In the genomic region with DNA sequence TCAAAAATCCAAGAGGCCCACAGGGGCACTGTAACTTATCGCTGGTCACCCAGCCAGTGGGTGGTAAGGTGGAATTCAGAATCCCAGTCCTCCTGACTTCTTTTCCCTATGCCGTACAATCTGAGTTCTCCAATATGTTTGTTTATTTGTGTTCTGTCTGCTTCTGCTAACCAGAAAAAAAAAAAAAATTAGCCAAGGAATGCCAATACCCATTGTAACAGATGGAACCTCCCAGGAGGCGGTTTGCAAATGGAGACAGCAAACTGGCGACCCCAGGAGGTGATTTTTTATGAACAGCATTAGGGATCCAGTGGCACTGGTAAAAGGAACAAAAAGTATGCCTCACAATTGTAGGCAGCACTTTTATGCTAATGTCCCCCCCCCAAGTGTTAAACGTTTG, we compare ENCODE assay signal across 24 cellular contexts.
A peak's percentile ranks its signal among the peaks of the same experiment; 100 is the strongest.
DNase-seq lines count a peak whose midpoint lies in the region; ATAC-seq, FAIRE-seq and TF ChIP-seq lines count a peak whose summit lies in the region.
"Had no signal": no experiment of that assay in that cellular context is flagged by ENCODE, and none has a peak within 500 bp of the region (broad histone marks: within the 10 kb centered on the region; RNA-seq: fewer than 3 reads in every experiment).

No MANE protein-coding gene starts in this region.

- no peak for FAIRE-seq in HepG2 (lab: Jason Lieb, UNC)

- H3K9me3 ChIP-seq in HepG2 (ENCODE audit: low read length) (no peaks in the 10 kb centered on the region), right lobe of liver (no peaks in the 10 kb centered on the region), endodermal cell (ENCODE audit: control insufficient read depth, low read length) (no peaks in the 10 kb centered on the region), upper lobe of left lung (no peaks in the 10 kb centered on the region)

- TF ChIP-seq POLR2A in HepG2 (IDR thresholded peaks at IDR 0.05; ENCODE audit: insufficient read depth in 1 of 2, low read depth in 2 of 2, low read length in 2 of 2) = no peak
- no peak for TF ChIP-seq POLR2A in right lobe of liver (IDR thresholded peaks at IDR 0.05)
- no peak for TF ChIP-seq POLR2A in upper lobe of left lung (IDR thresholded peaks at IDR 0.05)

- no peaks in the 10 kb centered on the region for H3K27me3 Mint-ChIP-seq in endodermal cell (ENCODE audit: insufficient read depth)
- H3K27me3 Mint-ChIP-seq: naive thymus-derived CD4-positive, alpha-beta T cell had no signal

- no peak overlapping the region for H3K27ac ChIP-seq in HepG2 (ENCODE audit: extremely low read length, insufficient read depth, low read length)
- H3K27ac ChIP-seq in right lobe of liver = no peak overlapping the region
- H3K27ac ChIP-seq in endodermal cell (ENCODE audit: low read depth, low read length) = no peak overlapping the region
- H3K27ac ChIP-seq in upper lobe of left lung = no peak overlapping the region
- H3K27ac ChIP-seq: C4-2B, KMS-11 had no signal

- no peak overlapping the region for H3K4me3 Mint-ChIP-seq in endodermal cell
- H3K4me3 Mint-ChIP-seq: activated naive CD8-positive, alpha-beta T cell treated with anti-CD3 and anti-CD28 coated beads, Interleukin-2, amount 10 ng/mL, durations not matched to agents 7 days and 5 days; naive thymus-derived CD4-positive, alpha-beta T cell had no signal

- DNase-seq in HepG2 (ENCODE audit: low spot score) = no peak
- DNase-seq in right lobe of liver = no peak
- peak; percentile 68 for DNase-seq in NCI-H69 (lab: John Stamatoyannopoulos, UW)
- peak; percentile 57 for DNase-seq in endodermal cell
- no peak for DNase-seq in DMS153 (lab: John Stamatoyannopoulos, UW)
- no peak for DNase-seq in upper lobe of left lung
- no peak for DNase-seq in stimulated activated CD4-positive, alpha-beta T cell treated with anti-CD3 and anti-CD28 coated beads, Interleukin-4, amount 100 ng/mL, for 4 hours
- DNase-seq: ACHN; activated CD4-positive, alpha-beta T cell treated with anti-CD3 and anti-CD28 coated beads, Interleukin-2, amount 50 U/mL, for 48 hours; activated CD4-positive, CD25-positive, alpha-beta regulatory T cell; activated CD8-positive, alpha-beta memory T cell treated with anti-CD3 and anti-CD28 coated beads, Interleukin-2, amount 50 U/mL, for 48 hours; activated naive CD8-positive, alpha-beta T cell treated with anti-CD3 and anti-CD28 coated beads, Interleukin-2, amount 10 ng/mL, durations not matched to agents 7 days and 5 days; effector CD8-positive, alpha-beta T cell; GDM1; mesendoderm; naive thymus-derived CD4-positive, alpha-beta T cell; NCI-H2029 treated with DMSO at 0.1 percent for 48 hours; NCI-H510A treated with DMSO at 0.1 percent for 48 hours; retina; T1000 had no signal

- CTCF ChIA-PET in HepG2 (lab: Yijun Ruan, JAX; ENCODE audit: low intra/inter-chr PET ratio, low total read pairs) = no interaction called here

- no peaks in the 10 kb centered on the region for H3K36me3 Mint-ChIP-seq in endodermal cell (ENCODE audit: low read depth)
- H3K36me3 Mint-ChIP-seq: activated naive CD8-positive, alpha-beta T cell treated with anti-CD3 and anti-CD28 coated beads, Interleukin-2, amount 10 ng/mL, durations not matched to agents 7 days and 5 days; naive thymus-derived CD4-positive, alpha-beta T cell had no signal

- no TSS peak for BruUV-seq in HepG2 (replicated peaks; lab: Mats Ljungman, UMichigan)

- H3K9ac ChIP-seq in HepG2 (ENCODE audit: insufficient read depth, low read depth, low read length) (no peak overlapping the region), endodermal cell (ENCODE audit: extremely low read depth, low read length, poor library complexity, severe bottlenecking) (no peak overlapping the region)
- H3K9ac ChIP-seq: KMS-11 had no signal

- TF ChIP-seq EP300 in HepG2 (IDR thresholded peaks at IDR 0.05; ENCODE audit: low read depth in 2 of 2, low read length in 2 of 2) (no peak), HepG2 (CRISPR knock-in tag; IDR thresholded peaks at IDR 0.05; ENCODE audit: borderline replicate concordance) (no peak), upper lobe of left lung (IDR thresholded peaks at IDR 0.05) (no peak)

- H3K79me2 ChIP-seq in HepG2 (ENCODE audit: insufficient read depth, low read length) = no peaks in the 10 kb centered on the region

- H3K27me3 ChIP-seq in HepG2 (ENCODE audit: control insufficient read depth in 1 of 2, insufficient read depth in 2 of 2, low read length in 2 of 2) (peaks cover 0 to 29% of the 10 kb centered on the region in 2 experiments; a peak in 2 of 5 replicates), right lobe of liver (no peaks in the 10 kb centered on the region), endodermal cell (ENCODE audit: control insufficient read depth, insufficient read depth, low read length, poor library complexity, severe bottlenecking) (no peaks in the 10 kb centered on the region), upper lobe of left lung (no peaks in the 10 kb centered on the region)

- H3K4me1 Mint-ChIP-seq in endodermal cell = peaks cover 9% of the 10 kb centered on the region
- H3K4me1 Mint-ChIP-seq: activated naive CD8-positive, alpha-beta T cell treated with anti-CD3 and anti-CD28 coated beads, Interleukin-2, amount 10 ng/mL, durations not matched to agents 7 days and 5 days; naive thymus-derived CD4-positive, alpha-beta T cell had no signal

- intact Hi-C loops in HepG2 (cut with micrococcal nuclease; ENCODE audit: unreplicated experiment) = no loop called here
- intact Hi-C loops in right lobe of liver (cut with DNase I) = no loop called here

- H3K4me2 ChIP-seq in HepG2 (ENCODE audit: low read depth, low read length) = no peak overlapping the region
- H3K4me2 ChIP-seq: KMS-11 had no signal

- TF ChIP-seq RAD21 in HepG2 (CRISPR knock-in tag; IDR thresholded peaks at IDR 0.05) = no peak

- ATAC-seq in HepG2 (no peak), right lobe of liver (no peak), upper lobe of left lung (ENCODE audit: low FRiP score in 2 of 2) (no peak), GM18498 (IDR thresholded peaks at IDR 0.05; ENCODE audit: unreplicated experiment) (no peak)
- ATAC-seq: naive thymus-derived CD4-positive, alpha-beta T cell had no signal

- H3K36me3 ChIP-seq in HepG2 (replicated peaks in 1 of 2; ENCODE audit: control insufficient read depth in 1 of 2, insufficient read depth in 2 of 2, low read length in 2 of 2) (no peaks in the 10 kb centered on the region), right lobe of liver (no peaks in the 10 kb centered on the region), endodermal cell (ENCODE audit: control insufficient read depth, insufficient read depth, low read length) (no peaks in the 10 kb centered on the region), upper lobe of left lung (no peaks in the 10 kb centered on the region)

- H3K4me1 ChIP-seq in HepG2 (ENCODE audit: insufficient read depth, low read length) (peaks cover 9% of the 10 kb centered on the region), right lobe of liver (no peaks in the 10 kb centered on the region), endodermal cell (ENCODE audit: control insufficient read depth, insufficient read depth, low read length) (no peaks in the 10 kb centered on the region), upper lobe of left lung (peaks cover 0 to 6% (median 0%) of the 10 kb centered on the region in 4 donors)

- 44% methylated on average over 5 of the region's 5 CpGs for WGBS in HepG2 (ENCODE audit: low lambda C conversion rate)
- WGBS in right lobe of liver (ENCODE audit: insufficient coverage, low coverage, low lambda C conversion rate, missing lambda C conversion rate) = 68% methylated on average over 5 of the region's 5 CpGs
- 70 to 100% methylated on average over 1 to 5 of the region's 5 CpGs for WGBS in endodermal cell (ENCODE audit: insufficient coverage in 1 of 2, insufficient read length in 1 of 2), 2 experiments
- 78 to 79% methylated on average over 5 of the region's 5 CpGs for WGBS in upper lobe of left lung, 2 donors

- no peaks in the 10 kb centered on the region for H4K20me1 ChIP-seq in HepG2 (ENCODE audit: insufficient read depth, low read length)

- TF ChIP-seq CTCF in HepG2 (CRISPR knock-in tag; IDR thresholded peaks at IDR 0.05) (no peak), right lobe of liver (IDR thresholded peaks at IDR 0.05) (no peak), endodermal cell (conservative IDR thresholded peaks at IDR 0.05) (peak; percentile 33), upper lobe of left lung (IDR thresholded peaks at IDR 0.05) (no peak)

- in situ Hi-C loops in HepG2 (cut with HindIII; ENCODE audit: extremely low pct_ligation_motif_present, low pct_unique_long_range_greater_than_20kb) = no loop called here

- H3K9me3 Mint-ChIP-seq in endodermal cell = no peaks in the 10 kb centered on the region
- H3K9me3 Mint-ChIP-seq: activated T-helper 2 cell treated with anti-CD3 and anti-CD28 coated beads, Interferon-gamma antibody, Interleukin-2, Interleukin-4, amounts not matched to agents 10 μg/mL and 5 μg/mL and 100 μg/mL, durations not matched to agents 14 hours and 24 hours and 36 hours; naive thymus-derived CD4-positive, alpha-beta T cell had no signal

- POLR2A ChIA-PET in HepG2 (lab: Yijun Ruan, JAX) = no interaction called here

- H3K4me3 ChIP-seq in HepG2 (replicated peaks in 1 of 3; ENCODE audit: insufficient read depth in 1 of 3, low read depth in 2 of 3, low read length in 3 of 3) = no peak overlapping the region
- no peak overlapping the region for H3K4me3 ChIP-seq in right lobe of liver
- no peak overlapping the region for H3K4me3 ChIP-seq in endodermal cell (ENCODE audit: low read length)
- no peak overlapping the region for H3K4me3 ChIP-seq in upper lobe of left lung

- H3K27ac Mint-ChIP-seq in endodermal cell = no peak overlapping the region
- H3K27ac Mint-ChIP-seq: activated naive CD8-positive, alpha-beta T cell treated with anti-CD3 and anti-CD28 coated beads, Interleukin-2, amount 10 ng/mL, durations not matched to agents 7 days and 5 days; activated T-helper 2 cell treated with anti-CD3 and anti-CD28 coated beads, Interferon-gamma antibody, Interleukin-2, Interleukin-4, amounts not matched to agents 10 μg/mL and 5 μg/mL and 100 μg/mL, durations not matched to agents 14 hours and 24 hours and 36 hours; naive thymus-derived CD4-positive, alpha-beta T cell had no signal

- H2AFZ ChIP-seq in HepG2 (ENCODE audit: low read length) = no peak overlapping the region

TF ChIP-seq in HepG2, 621 proteins besides CTCF, POLR2A, EP300 and RAD21:
- TF ChIP-seq STAG1 (CRISPR knock-in tag; IDR thresholded peaks at IDR 0.05) (peak; percentile 49), ZFY (CRISPR knock-in tag; IDR thresholded peaks at IDR 0.05) (no peak)

Comparison
In these comparisons a context has a peak if more than half of its experiments do, and no peak if none do; other contexts are left out.
1. DNase-seq: peak in NCI-H69 (single experiment) and endodermal cell (single experiment); none in HepG2 (single experiment), right lobe of liver (0 of 3), DMS153 (single experiment), upper lobe of left lung (0 of 2) and stimulated activated CD4-positive, alpha-beta T cell treated with anti-CD3 and anti-CD28 coated beads, Interleukin-4, amount 100 ng/mL, for 4 hours (0 of 2).